In the genomic region with DNA sequence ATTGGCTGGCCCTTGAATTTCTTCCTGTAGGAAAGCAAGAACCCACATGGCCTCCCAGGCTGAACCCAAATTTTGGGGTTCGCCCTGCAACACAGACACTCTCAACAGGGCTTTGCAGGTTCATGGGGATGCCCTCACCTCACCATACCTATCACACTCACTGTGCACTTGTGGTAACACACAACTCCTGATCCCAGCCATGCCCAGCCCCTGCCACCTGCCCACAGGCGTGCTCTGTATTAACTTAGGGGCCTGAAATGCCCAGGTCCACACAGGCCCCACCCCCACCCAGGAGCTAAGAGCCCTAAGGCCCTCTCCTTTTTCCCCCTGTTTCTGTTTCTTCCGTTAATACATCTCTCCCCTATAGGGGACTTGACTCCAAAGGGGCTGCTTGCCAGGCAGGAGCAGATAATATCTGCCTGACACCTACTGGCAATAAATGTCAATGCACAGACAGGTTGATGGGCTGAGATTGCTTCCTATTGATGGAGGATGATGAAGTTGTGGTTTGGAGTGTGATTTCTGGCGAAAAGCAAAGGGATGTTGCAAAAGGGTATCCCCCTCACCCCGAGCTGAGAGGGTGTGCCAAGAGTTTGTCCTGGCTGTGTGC, we compare ENCODE assay signal across 8 cellular contexts.
A peak's percentile ranks its signal among the peaks of the same experiment; 100 is the strongest.
DNase-seq lines count a peak whose midpoint lies in the region; ATAC-seq and TF ChIP-seq lines count a peak whose summit lies in the region.

No MANE protein-coding gene starts in this region.

- H3K36me3 Mint-ChIP-seq in activated CD4-positive, alpha-beta memory T cell treated with anti-CD3 and anti-CD28 coated beads for 36 hours: no peaks in the 10 kb centered on the region

- intact Hi-C loops in lower lobe of right lung (cut with DNase I): no loop called here
- intact Hi-C loops in activated CD4-positive, alpha-beta memory T cell treated with anti-CD3 and anti-CD28 coated beads for 36 hours (cut with micrococcal nuclease): no loop called here

- H3K27me3 Mint-ChIP-seq in activated CD4-positive, alpha-beta memory T cell treated with anti-CD3 and anti-CD28 coated beads for 36 hours: peaks cover 7% of the 10 kb centered on the region

- H3K27ac ChIP-seq in VCaP (no peak overlapping the region), lower lobe of right lung (no peak overlapping the region)

- DNase-seq in D341Med (ENCODE audit: low spot score) (peak; percentile 69), HK-2 (ENCODE audit: unreplicated experiment) (peak; percentile 2), lower lobe of right lung (no peak), T-helper 1 cell (no peak)
- DNase-seq in activated CD4-positive, alpha-beta memory T cell treated with anti-CD3 and anti-CD28 coated beads for 36 hours: no peak

- POLR2A ChIA-PET in activated CD4-positive, alpha-beta memory T cell treated with anti-CD3 and anti-CD28 coated beads for 36 hours (lab: Charles Lee): no interaction called here

- H3K9me3 Mint-ChIP-seq in activated CD4-positive, alpha-beta memory T cell treated with anti-CD3 and anti-CD28 coated beads for 36 hours: peaks cover 8% of the 10 kb centered on the region

- CTCF ChIA-PET in activated CD4-positive, alpha-beta memory T cell treated with anti-CD3 and anti-CD28 coated beads for 36 hours (lab: Charles Lee): no interaction called here

- no peak overlapping the region for H3K4me3 Mint-ChIP-seq in activated CD4-positive, alpha-beta memory T cell treated with anti-CD3 and anti-CD28 coated beads for 36 hours

- H3K4me1 ChIP-seq in lower lobe of right lung: no peaks in the 10 kb centered on the region

- no peaks in the 10 kb centered on the region for H3K36me3 ChIP-seq in lower lobe of right lung

- ATAC-seq in lower lobe of right lung: peak in 1 of 2 donors; percentile 16
- ATAC-seq in GM18909 (IDR thresholded peaks at IDR 0.05; ENCODE audit: poor library complexity, unreplicated experiment): no peak
- no peak for ATAC-seq in GM18858 (IDR thresholded peaks at IDR 0.05; ENCODE audit: unreplicated experiment)

- no peaks in the 10 kb centered on the region for H3K27me3 ChIP-seq in lower lobe of right lung (ENCODE audit: low read depth)

- no peak overlapping the region for H3K27ac Mint-ChIP-seq in activated CD4-positive, alpha-beta memory T cell treated with anti-CD3 and anti-CD28 coated beads for 36 hours

- no peaks in the 10 kb centered on the region for H3K9me3 ChIP-seq in lower lobe of right lung

- peak; percentile 84 for TF ChIP-seq CTCF in VCaP (conservative IDR thresholded peaks at IDR 0.05)
- TF ChIP-seq CTCF in lower lobe of right lung (IDR thresholded peaks at IDR 0.05): peak; percentile 23

- H3K4me1 Mint-ChIP-seq in activated CD4-positive, alpha-beta memory T cell treated with anti-CD3 and anti-CD28 coated beads for 36 hours (ENCODE audit: low read depth): no peaks in the 10 kb centered on the region

- no peak overlapping the region for H3K4me3 ChIP-seq in lower lobe of right lung

Comparison
In these comparisons a context has a peak if more than half of its experiments do, and no peak if none do; other contexts are left out.
1. DNase-seq: peak in D341Med (single experiment) and HK-2 (single experiment); none in lower lobe of right lung (single experiment), T-helper 1 cell (0 of 5) and activated CD4-positive, alpha-beta memory T cell treated with anti-CD3 and anti-CD28 coated beads for 36 hours (single experiment).